Comparison of ENCODE assay signal across 1 cellular context in the genomic region with DNA sequence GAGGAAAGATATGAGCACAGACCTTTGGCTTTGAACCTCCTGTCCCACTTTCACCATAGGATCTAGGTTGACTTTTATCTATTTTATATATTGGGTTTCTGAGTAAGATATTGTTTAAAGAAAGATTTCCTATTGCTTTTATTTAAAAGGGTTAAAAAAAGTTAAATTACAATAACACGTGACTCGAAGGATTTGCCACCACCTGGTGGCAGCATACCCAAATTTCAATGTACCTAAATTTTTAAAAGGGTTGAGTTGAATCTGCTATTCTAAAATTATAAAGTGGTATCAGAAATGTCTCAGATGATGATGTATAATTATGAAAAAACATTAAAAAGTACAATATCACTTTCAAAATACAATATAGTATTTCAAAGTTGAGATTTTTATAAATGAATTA.
TF ChIP-seq lines count a peak whose summit lies in the region.

No MANE protein-coding gene starts in this region.

TF ChIP-seq in SK-N-SH treated with all-trans-retinoic acid at 6 μM for 48 hours, 23 proteins besides CTCF, POLR2A, EP300 and RAD21 (continued from another document):
- TF ChIP-seq, protein P1, sequence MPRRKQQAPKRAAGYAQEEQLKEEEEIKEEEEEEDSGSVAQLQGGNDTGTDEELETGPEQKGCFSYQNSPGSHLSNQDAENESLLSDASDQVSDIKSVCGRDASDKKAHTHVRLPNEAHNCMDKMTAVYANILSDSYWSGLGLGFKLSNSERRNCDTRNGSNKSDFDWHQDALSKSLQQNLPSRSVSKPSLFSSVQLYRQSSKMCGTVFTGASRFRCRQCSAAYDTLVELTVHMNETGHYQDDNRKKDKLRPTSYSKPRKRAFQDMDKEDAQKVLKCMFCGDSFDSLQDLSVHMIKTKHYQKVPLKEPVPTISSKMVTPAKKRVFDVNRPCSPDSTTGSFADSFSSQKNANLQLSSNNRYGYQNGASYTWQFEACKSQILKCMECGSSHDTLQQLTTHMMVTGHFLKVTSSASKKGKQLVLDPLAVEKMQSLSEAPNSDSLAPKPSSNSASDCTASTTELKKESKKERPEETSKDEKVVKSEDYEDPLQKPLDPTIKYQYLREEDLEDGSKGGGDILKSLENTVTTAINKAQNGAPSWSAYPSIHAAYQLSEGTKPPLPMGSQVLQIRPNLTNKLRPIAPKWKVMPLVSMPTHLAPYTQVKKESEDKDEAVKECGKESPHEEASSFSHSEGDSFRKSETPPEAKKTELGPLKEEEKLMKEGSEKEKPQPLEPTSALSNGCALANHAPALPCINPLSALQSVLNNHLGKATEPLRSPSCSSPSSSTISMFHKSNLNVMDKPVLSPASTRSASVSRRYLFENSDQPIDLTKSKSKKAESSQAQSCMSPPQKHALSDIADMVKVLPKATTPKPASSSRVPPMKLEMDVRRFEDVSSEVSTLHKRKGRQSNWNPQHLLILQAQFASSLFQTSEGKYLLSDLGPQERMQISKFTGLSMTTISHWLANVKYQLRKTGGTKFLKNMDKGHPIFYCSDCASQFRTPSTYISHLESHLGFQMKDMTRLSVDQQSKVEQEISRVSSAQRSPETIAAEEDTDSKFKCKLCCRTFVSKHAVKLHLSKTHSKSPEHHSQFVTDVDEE (CRISPR knock-in tag; IDR thresholded peaks at IDR 0.05) = no peak
- no peak for TF ChIP-seq ZNF70 (CRISPR knock-in tag; IDR thresholded peaks at IDR 0.05)
- no peak for TF ChIP-seq GLIS3 (CRISPR knock-in tag; IDR thresholded peaks at IDR 0.05)
- TF ChIP-seq PPARA (CRISPR knock-in tag; IDR thresholded peaks at IDR 0.05; ENCODE audit: borderline replicate concordance) = no peak
- no peak for TF ChIP-seq ESRRG (CRISPR knock-in tag; IDR thresholded peaks at IDR 0.05)
- no peak for TF ChIP-seq RARB (CRISPR knock-in tag; IDR thresholded peaks at IDR 0.05)
- TF ChIP-seq ISL1 (CRISPR knock-in tag; IDR thresholded peaks at IDR 0.05) = no peak
